ENCODE assay signal across 15 cellular contexts in the genomic region with DNA sequence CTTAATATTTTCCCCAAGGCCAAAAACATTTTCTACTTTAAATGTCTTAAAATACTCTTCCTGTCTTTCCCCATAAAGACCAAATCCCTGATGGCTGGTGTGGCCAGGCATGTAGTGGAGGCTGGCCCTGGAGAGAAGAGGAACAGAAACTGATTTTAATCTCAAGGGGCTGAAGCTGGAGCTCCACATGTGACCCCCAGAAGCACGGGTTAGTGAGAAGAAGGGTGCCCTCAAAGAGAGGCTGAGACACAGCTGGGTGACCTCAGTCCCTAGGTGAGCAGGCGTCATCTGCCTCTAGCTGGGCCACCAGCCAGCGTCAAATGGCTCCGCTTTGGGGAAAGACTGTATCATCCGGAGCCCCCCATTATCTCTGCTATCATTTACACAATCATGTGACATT. TPM values are rescaled to one million over a fixed set of nuclear protein-coding genes. Genes with fewer than 3 reads are reported as not detected.
DNase-seq lines count a peak whose midpoint lies in the region; ATAC-seq and TF ChIP-seq lines count a peak whose summit lies in the region.
"Had no signal": no experiment of that assay in that cellular context is flagged by ENCODE, and none has a peak within 500 bp of the region (broad histone marks: within the 10 kb centered on the region; RNA-seq: fewer than 3 reads in every experiment).

No MANE protein-coding gene starts in this region.

- H3K9me3 Mint-ChIP-seq in naive B cell = no peaks in the 10 kb centered on the region
- H3K9me3 Mint-ChIP-seq in nephron progenitor cell = peaks cover 14% of the 10 kb centered on the region

- DNase-seq in naive B cell (peak; percentile 78), NCI-H524 treated with DMSO at 0.1 percent for 48 hours (lab: John Stamatoyannopoulos, UW) (no peak), posterior vena cava (ENCODE audit: low spot score) (no peak), nephron progenitor cell (no peak), NCI-H1436 treated with DMSO at 0.1 percent for 48 hours (lab: John Stamatoyannopoulos, UW) (no peak)
- DNase-seq: activated CD8-positive, alpha-beta T cell treated with anti-CD3 and anti-CD28 coated beads, Interleukin-2, amount 10 ng/mL, durations not matched to agents 7 days and 5 days; DMS79; mesenchymal stem cell; NCI-H1930; small intestine had no signal

- peaks cover 21 to 27% (median 25%) of the 10 kb centered on the region in 3 donors for H3K4me1 Mint-ChIP-seq in naive B cell
- peaks cover 21% of the 10 kb centered on the region for H3K4me1 Mint-ChIP-seq in nephron progenitor cell

- TF ChIP-seq CTCF in nephron progenitor cell (IDR thresholded peaks at IDR 0.05) = no peak

- H3K4me3 Mint-ChIP-seq in naive B cell (peak overlapping the region in 7 of 8 donors; percentile 2 to 60 (median 33)), nephron progenitor cell (no peak overlapping the region)
- H3K4me3 Mint-ChIP-seq: activated CD8-positive, alpha-beta T cell treated with anti-CD3 and anti-CD28 coated beads, Interleukin-2, amount 10 ng/mL, durations not matched to agents 7 days and 5 days had no signal

- ATAC-seq in GM18909 (IDR thresholded peaks at IDR 0.05; ENCODE audit: poor library complexity, unreplicated experiment) = peak; percentile 99
- peak; percentile 88 for ATAC-seq in HG02571 (IDR thresholded peaks at IDR 0.05; ENCODE audit: unreplicated experiment)
- ATAC-seq in HG03442 (IDR thresholded peaks at IDR 0.05; ENCODE audit: unreplicated experiment) = peak; percentile 97
- peak; percentile 99 for ATAC-seq in naive B cell (ENCODE audit: low read depth in 2 of 2)
- ATAC-seq: activated CD8-positive, alpha-beta T cell treated with anti-CD3 and anti-CD28 coated beads, Interleukin-2, amount 10 ng/mL, durations not matched to agents 7 days and 5 days; gastroesophageal sphincter; Right ventricle myocardium inferior had no signal

- H3K27me3 Mint-ChIP-seq in naive B cell = peaks cover 0 to 3% (median 0%) of the 10 kb centered on the region in 3 donors
- H3K27me3 Mint-ChIP-seq in nephron progenitor cell (ENCODE audit: low read depth, poor library complexity) = no peaks in the 10 kb centered on the region

- H3K27ac Mint-ChIP-seq in naive B cell (peak overlapping the region; percentile 74 to 97 (median 91)), nephron progenitor cell (no peak overlapping the region)
- H3K27ac Mint-ChIP-seq: activated CD8-positive, alpha-beta T cell treated with anti-CD3 and anti-CD28 coated beads, Interleukin-2, amount 10 ng/mL, durations not matched to agents 7 days and 5 days had no signal

- intact Hi-C loops in posterior vena cava (cut with DNase I) = no loop called here

- no peaks in the 10 kb centered on the region for H3K36me3 Mint-ChIP-seq in naive B cell
- H3K36me3 Mint-ChIP-seq in nephron progenitor cell (ENCODE audit: low read depth) = no peaks in the 10 kb centered on the region

RNA-seq across cellular contexts. Expression of a gene that starts 19.3 kb away (rescaled TPM):
- 10 to 100 TPM; 22.2 to 40.5 (median 25.3) TPM for polyA plus RNA-seq in naive B cell (ENCODE audit: low read depth in 6 of 6)
- 10 to 100 TPM; 15.7 to 19.2 TPM for total RNA-seq in posterior vena cava
